8 cellular contexts compared by ENCODE assay signal in the genomic region with DNA sequence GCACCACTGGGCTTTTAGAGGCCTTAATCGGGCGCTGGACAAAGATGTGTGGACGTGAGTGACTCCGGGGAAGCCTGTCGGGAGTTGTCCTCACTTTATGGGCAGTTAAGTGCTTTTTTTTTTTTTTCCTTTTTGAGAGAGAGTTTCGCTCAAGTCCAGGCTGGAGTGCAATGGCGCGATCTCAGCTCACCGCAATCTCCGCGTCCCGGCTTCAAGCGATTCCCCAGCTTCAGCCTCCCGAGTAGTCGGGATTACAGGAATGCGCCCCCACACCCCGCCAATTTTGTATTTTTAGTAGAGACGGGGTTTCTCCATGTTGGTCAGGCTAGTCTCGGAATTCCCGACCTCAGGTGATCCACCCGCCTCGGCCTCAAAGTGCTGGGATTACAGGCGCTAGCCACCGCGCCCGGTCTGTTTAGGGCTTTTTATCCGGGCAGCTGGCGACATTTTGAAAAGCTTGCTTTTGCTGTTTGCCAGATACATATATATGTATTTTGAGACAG. TPM values are rescaled to one million over a fixed set of nuclear protein-coding genes. Genes with fewer than 3 reads are reported as not detected.
DNase-seq lines count a peak whose midpoint lies in the region; ATAC-seq, FAIRE-seq and TF ChIP-seq lines count a peak whose summit lies in the region.

No MANE protein-coding gene starts in this region.

- TF ChIP-seq POLR2A in adrenal gland (IDR thresholded peaks at IDR 0.05) = no peak

- H3K27ac ChIP-seq in adrenal gland (peak overlapping the region in 4 of 5 donors; percentile 95 to 98 (median 96)), kidney (ENCODE audit: low read depth in 2 of 2, low read length in 2 of 2) (no peak overlapping the region)

- 16 to 22% (median 19%) methylated on average over 23 to 28 of the region's 28 CpGs for WGBS in adrenal gland, 4 donors

- no peak for FAIRE-seq in kidney (lab: Jason Lieb, UNC)

- intact Hi-C loops in adrenal gland (cut with DNase I) (loop anchor here in 1 of 2 donors (10.0 kb wide), 1 partner anchor 120 kb away; the partner anchor contains the start of gene FBXO11), kidney (cut with DNase I) (no loop called here)

- peak overlapping the region in 2 of 4 donors; percentile 78 to 93 for H3K4me3 ChIP-seq in adrenal gland
- peak overlapping the region; percentile 67 to 87 for H3K4me3 ChIP-seq in kidney (ENCODE audit: low read length in 2 of 2)

- no peaks in the 10 kb centered on the region for H3K9me3 Mint-ChIP-seq in T-helper 1 cell treated with Interleukin-12 subunit alpha and Interleukin-12 subunit beta and Interleukin-4 antibody, amounts not matched to agents 30 μg/mL and 1 μg/mL, for 36 hours

- no peaks in the 10 kb centered on the region for H3K9me3 ChIP-seq in adrenal gland (replicated peaks in 1 of 3)
- no peaks in the 10 kb centered on the region for H3K9me3 ChIP-seq in kidney (ENCODE audit: control insufficient read depth in 1 of 2, low read length in 2 of 2)

- H3K9ac ChIP-seq in kidney (ENCODE audit: low read length in 2 of 2) = peak overlapping the region in 1 of 2 donors; percentile 17

- DNase-seq in T-helper 1 cell (no peak), adrenal gland (peak in 4 of 7 donors; percentile 28 to 58 (median 38)), kidney (no peak), superior temporal gyrus (ENCODE audit: extremely low spot score) (peak; percentile 18), NCI-H1694 treated with DMSO at 0.1 percent for 48 hours (lab: John Stamatoyannopoulos, UW) (no peak), midbrain (lab: John Stamatoyannopoulos, UW) (no peak)

- H3K27me3 ChIP-seq in adrenal gland = no peaks in the 10 kb centered on the region

- peak overlapping the region; percentile 20 for H3K27ac Mint-ChIP-seq in T-helper 1 cell treated with Interleukin-12 subunit alpha and Interleukin-12 subunit beta and Interleukin-4 antibody, amounts not matched to agents 30 μg/mL and 1 μg/mL, for 36 hours

- no peak for TF ChIP-seq CTCF in adrenal gland (IDR thresholded peaks at IDR 0.05)
- no peak for TF ChIP-seq CTCF in kidney (IDR thresholded peaks at IDR 0.05; ENCODE audit: borderline replicate concordance, extremely low read depth, insufficient read depth)

- no peak for ATAC-seq in GM21576 (IDR thresholded peaks at IDR 0.05; ENCODE audit: unreplicated experiment)

- H3K4me1 Mint-ChIP-seq in T-helper 1 cell treated with Interleukin-12 subunit alpha and Interleukin-12 subunit beta and Interleukin-4 antibody, amounts not matched to agents 30 μg/mL and 1 μg/mL, for 36 hours (ENCODE audit: low read depth) = peaks cover 7% of the 10 kb centered on the region

- peak overlapping the region; percentile 92 for H3K4me3 Mint-ChIP-seq in T-helper 1 cell treated with Interleukin-12 subunit alpha and Interleukin-12 subunit beta and Interleukin-4 antibody, amounts not matched to agents 30 μg/mL and 1 μg/mL, for 36 hours

- H3K4me1 ChIP-seq in adrenal gland (replicated peaks in 1 of 2) (peaks cover 15 to 16% of the 10 kb centered on the region in 2 donors), kidney (ENCODE audit: control insufficient read depth in 1 of 2, insufficient read depth in 1 of 2, low read depth in 1 of 2, low read length in 2 of 2) (peaks cover 2 to 7% of the 10 kb centered on the region in 2 donors)

- peaks cover 5% of the 10 kb centered on the region for H3K36me3 Mint-ChIP-seq in T-helper 1 cell treated with Interleukin-12 subunit alpha and Interleukin-12 subunit beta and Interleukin-4 antibody, amounts not matched to agents 30 μg/mL and 1 μg/mL, for 36 hours (ENCODE audit: low read depth)

- H3K27me3 Mint-ChIP-seq in T-helper 1 cell treated with Interleukin-12 subunit alpha and Interleukin-12 subunit beta and Interleukin-4 antibody, amounts not matched to agents 30 μg/mL and 1 μg/mL, for 36 hours (ENCODE audit: low read depth) = no peaks in the 10 kb centered on the region

- H3K36me3 ChIP-seq in adrenal gland (replicated peaks in 1 of 2) = no peaks in the 10 kb centered on the region
- no peaks in the 10 kb centered on the region for H3K36me3 ChIP-seq in kidney (ENCODE audit: control insufficient read depth in 1 of 2, insufficient read depth in 2 of 2, low read length in 2 of 2)

RNA-seq across cellular contexts. Expression of gene MSH6, which starts 1.5 kb away (rescaled TPM):
- 10 to 100 TPM; 38.6 to 99.5 (median 55.0) TPM for total RNA-seq in adrenal gland
- polyA plus RNA-seq in adrenal gland = 100 to 1,000 TPM in 1 of 3 donors, 10 to 100 TPM in 1, 1 to 10 TPM in 1; 9.6 to 103 (median 12.4) TPM
- 32.8 TPM for total RNA-seq in kidney
- polyA plus RNA-seq in kidney (ENCODE audit: insufficient read depth, low read depth, low replicate concordance) = 13.3 TPM

Comparison
In these comparisons a context has a peak if more than half of its experiments do, and no peak if none do; other contexts are left out.
1. DNase-seq: peak in adrenal gland (4 of 7) and superior temporal gyrus (single experiment); none in T-helper 1 cell (0 of 5), kidney (single experiment), NCI-H1694 treated with DMSO at 0.1 percent for 48 hours (single experiment) and midbrain (single experiment).
2. H3K27ac ChIP-seq: peak in adrenal gland (4 of 5); none in kidney (0 of 2).